27 cellular contexts compared by ENCODE assay signal in the genomic region with DNA sequence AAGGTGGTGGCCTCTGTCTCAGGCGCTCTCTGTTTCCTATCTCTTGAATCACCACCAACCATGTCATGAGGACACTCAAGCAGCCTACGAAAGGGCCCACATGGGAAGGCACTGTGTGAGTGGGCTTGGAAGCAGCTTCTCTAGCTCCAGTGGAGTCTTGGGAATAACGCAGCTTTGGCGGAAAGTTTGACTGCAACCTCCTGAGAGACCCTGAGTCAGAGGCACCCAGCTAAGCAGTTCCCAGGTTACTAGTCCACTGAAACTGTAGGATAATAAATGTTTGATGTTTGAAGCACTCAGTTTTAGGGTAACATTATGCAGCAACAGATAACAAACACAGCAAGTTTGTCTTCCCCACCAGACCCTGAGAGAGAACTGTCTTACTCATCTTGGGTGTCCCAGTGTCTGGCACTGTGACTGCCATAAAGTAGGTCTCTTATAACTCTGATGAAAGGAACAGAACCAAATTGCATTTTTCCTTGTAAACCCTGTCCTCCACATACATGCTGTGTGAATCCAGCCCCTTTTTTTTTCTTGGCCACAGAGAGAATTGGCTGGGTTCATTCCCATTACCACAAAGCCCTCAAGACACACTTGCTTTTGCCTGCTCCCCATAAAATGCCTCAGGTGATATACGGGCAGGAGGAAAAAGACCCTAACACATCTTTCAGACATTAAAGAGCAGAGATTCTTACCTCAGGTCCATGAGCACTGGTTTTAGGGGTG.
DNase-seq lines count a peak whose midpoint lies in the region; FAIRE-seq and TF ChIP-seq lines count a peak whose summit lies in the region.
"Had no signal": no experiment of that assay in that cellular context is flagged by ENCODE, and none has a peak within 500 bp of the region (broad histone marks: within the 10 kb centered on the region; RNA-seq: fewer than 3 reads in every experiment).

No MANE protein-coding gene starts in this region.

- intact Hi-C loops in kidney (cut with DNase I) (no loop called here), spleen (cut with DNase I; ENCODE audit: low total_unique reads) (no loop called here)

- no peak overlapping the region for H3K23ac ChIP-seq in H1 (ENCODE audit: insufficient read length)

- H4K5ac ChIP-seq in H1 (ENCODE audit: insufficient read length, low read depth, low read length), result no peak overlapping the region

- H3K36me3 ChIP-seq in ACC112 (ENCODE audit: insufficient read depth, low read length), result no peaks in the 10 kb centered on the region
- no peaks in the 10 kb centered on the region for H3K36me3 ChIP-seq in H1 (ENCODE audit: control insufficient read depth in 2 of 4, insufficient read depth in 4 of 4, low read length in 3 of 4)
- no peaks in the 10 kb centered on the region for H3K36me3 ChIP-seq in kidney (ENCODE audit: control insufficient read depth in 1 of 2, insufficient read depth in 2 of 2, low read length in 2 of 2)
- H3K36me3 ChIP-seq in spleen, result no peaks in the 10 kb centered on the region
- H3K36me3 ChIP-seq: gastrocnemius medialis, right lobe of liver had no signal

- no peak overlapping the region for H3K56ac ChIP-seq in H1 (replicated peaks; ENCODE audit: insufficient read length, low read depth, low read length)

- H3K79me2 ChIP-seq in ACC112 (ENCODE audit: control insufficient read depth, insufficient read depth, low read length, unreplicated experiment) (no peaks in the 10 kb centered on the region), H1 (ENCODE audit: control insufficient read depth in 1 of 2, insufficient read depth in 2 of 2, low read length in 2 of 2) (no peaks in the 10 kb centered on the region)

- no peak for TF ChIP-seq RAD21 in H1 (IDR thresholded peaks at IDR 0.05 in 1 of 2, conservative IDR thresholded peaks at IDR 0.05 in 1 of 2; ENCODE audit: low read depth in 2 of 2, low read length in 2 of 2)

- no peak overlapping the region for H2BK15ac ChIP-seq in H1 (ENCODE audit: low read length)

- no peak overlapping the region for H3K4me3 Mint-ChIP-seq in mesothelial cell of epicardium
- H3K4me3 Mint-ChIP-seq in activated CD4-positive, alpha-beta memory T cell treated with anti-CD3 and anti-CD28 coated beads, Interleukin-2, amount 10 ng/mL, durations not matched to agents 7 days and 5 days, result no peak overlapping the region
- H3K4me3 Mint-ChIP-seq: activated naive CD4-positive, alpha-beta T cell treated with anti-CD3 and anti-CD28 coated beads, Interleukin-2, amount 10 ng/mL, durations not matched to agents 7 days and 5 days; activated T-helper 1 cell treated with anti-CD3 and anti-CD28 coated beads, Interleukin-12 subunit alpha, Interleukin-12 subunit beta, Interleukin-2, Interleukin-4 antibody, amounts not matched to agents 30 ng/mL and 10 ng/mL and 1 ng/mL, durations not matched to agents 14 hours and 24 hours and 36 hours; central memory CD8-positive, alpha-beta T cell had no signal

- H2BK5ac ChIP-seq in H1 (ENCODE audit: low read depth, low read length), result no peak overlapping the region

- peaks cover 9% of the 10 kb centered on the region for H3K27me3 Mint-ChIP-seq in mesothelial cell of epicardium (ENCODE audit: low read depth)
- peaks cover 15% of the 10 kb centered on the region for H3K27me3 Mint-ChIP-seq in activated CD4-positive, alpha-beta memory T cell treated with anti-CD3 and anti-CD28 coated beads, Interleukin-2, amount 10 ng/mL, durations not matched to agents 7 days and 5 days

- TF ChIP-seq EP300 in H1 (IDR thresholded peaks at IDR 0.05; ENCODE audit: borderline replicate concordance in 1 of 2, low read depth in 2 of 2, low read length in 2 of 2), result no peak

- H3K4me3 ChIP-seq in ACC112 (ENCODE audit: low read depth, low read length) (no peak overlapping the region), H1 (ENCODE audit: extremely low read depth in 1 of 4, insufficient read depth in 2 of 4, low read depth in 3 of 4, low read length in 4 of 4) (no peak overlapping the region), kidney (ENCODE audit: low read length in 2 of 2) (no peak overlapping the region), spleen (no peak overlapping the region)
- H3K4me3 ChIP-seq: gastrocnemius medialis, right lobe of liver had no signal

- no peak overlapping the region for H4K91ac ChIP-seq in H1 (replicated peaks; ENCODE audit: insufficient read length, low read length)

- H3K79me1 ChIP-seq in H1 (ENCODE audit: low read depth, low read length), result no peaks in the 10 kb centered on the region

- H3K27me3 ChIP-seq in ACC112 (ENCODE audit: insufficient read depth, low read length), result no peaks in the 10 kb centered on the region
- no peaks in the 10 kb centered on the region for H3K27me3 ChIP-seq in H1 (replicated peaks in 1 of 4; ENCODE audit: control insufficient read depth in 3 of 4, extremely low read depth in 1 of 4, insufficient read depth in 3 of 4, low read length in 3 of 4)
- no peaks in the 10 kb centered on the region for H3K27me3 ChIP-seq in spleen (replicated peaks in 1 of 7)
- H3K27me3 ChIP-seq: gastrocnemius medialis, right lobe of liver had no signal

- peak overlapping the region; percentile 62 for H3K27ac ChIP-seq in ACC112 (ENCODE audit: low read depth, low read length)
- no peak overlapping the region for H3K27ac ChIP-seq in H1 (ENCODE audit: low read depth, low read length)
- H3K27ac ChIP-seq in kidney (ENCODE audit: low read depth in 2 of 2, low read length in 2 of 2), result no peak overlapping the region
- no peak overlapping the region for H3K27ac ChIP-seq in spleen
- H3K27ac ChIP-seq: gastrocnemius medialis, right lobe of liver had no signal

- H3K4me1 Mint-ChIP-seq in mesothelial cell of epicardium, result peaks cover 2% of the 10 kb centered on the region
- H3K4me1 Mint-ChIP-seq in activated CD4-positive, alpha-beta memory T cell treated with anti-CD3 and anti-CD28 coated beads, Interleukin-2, amount 10 ng/mL, durations not matched to agents 7 days and 5 days, result peaks cover 14% of the 10 kb centered on the region
- H3K4me1 Mint-ChIP-seq: activated naive CD4-positive, alpha-beta T cell treated with anti-CD3 and anti-CD28 coated beads, Interleukin-2, amount 10 ng/mL, durations not matched to agents 7 days and 5 days; central memory CD8-positive, alpha-beta T cell had no signal

- CTCF ChIA-PET in H1 (lab: Charles Lee; ENCODE audit: partially characterized antibody), result interaction anchor here (1.2 kb wide), 1 partner anchor 8 kb away, joined by 5 read pairs; no protein-coding TSS in a partner anchor
- CTCF ChIA-PET in activated CD4-positive, alpha-beta memory T cell treated with anti-CD3 and anti-CD28 coated beads, Interleukin-2, amount 10 ng/mL, durations not matched to agents 7 days and 5 days (lab: Charles Lee), result no interaction called here

- no peak overlapping the region for H2BK12ac ChIP-seq in H1 (ENCODE audit: low read depth, low read length)

- H2AFZ ChIP-seq in ACC112 (ENCODE audit: low read length, unreplicated experiment) (peak overlapping the region; percentile 48), H1 (ENCODE audit: low read length) (peak overlapping the region; percentile 61; the same call in 1 of the 2 replicates)

- H3K4me1 ChIP-seq in ACC112 (ENCODE audit: control insufficient read depth, insufficient read depth, low read length, unreplicated experiment) (peaks cover 27% of the 10 kb centered on the region), H1 (replicated peaks in 1 of 4; ENCODE audit: control insufficient read depth in 3 of 4, insufficient read depth in 4 of 4, low read length in 3 of 4) (no peaks in the 10 kb centered on the region), kidney (ENCODE audit: control insufficient read depth in 1 of 2, insufficient read depth in 1 of 2, low read depth in 1 of 2, low read length in 2 of 2) (no peaks in the 10 kb centered on the region), spleen (peaks cover 0 to 11% (median 0%) of the 10 kb centered on the region in 6 donors)

- H3K23me2 ChIP-seq in H1 (ENCODE audit: low read depth, low read length), result no peaks in the 10 kb centered on the region; the same call in 1 of the 2 replicates

- no peak for FAIRE-seq in H1 (lab: Jason Lieb, UNC)
- FAIRE-seq in kidney (lab: Jason Lieb, UNC), result no peak
- FAIRE-seq: A204.1, RCC 7860 had no signal

- H2AK5ac ChIP-seq in H1 (ENCODE audit: low read depth, low read length), result no peak overlapping the region

- H3K9me3 Mint-ChIP-seq in mesothelial cell of epicardium, result no peaks in the 10 kb centered on the region
- H3K9me3 Mint-ChIP-seq in activated CD4-positive, alpha-beta memory T cell treated with anti-CD3 and anti-CD28 coated beads, Interleukin-2, amount 10 ng/mL, durations not matched to agents 7 days and 5 days, result no peaks in the 10 kb centered on the region
- H3K9me3 Mint-ChIP-seq: activated naive CD4-positive, alpha-beta T cell treated with anti-CD3 and anti-CD28 coated beads, Interleukin-2, amount 10 ng/mL, durations not matched to agents 7 days and 5 days; activated T-helper 1 cell treated with anti-CD3 and anti-CD28 coated beads, Interleukin-12 subunit alpha, Interleukin-12 subunit beta, Interleukin-2, Interleukin-4 antibody, amounts not matched to agents 30 ng/mL and 10 ng/mL and 1 ng/mL, durations not matched to agents 14 hours and 24 hours and 36 hours; central memory CD8-positive, alpha-beta T cell had no signal

- H4K8ac ChIP-seq in H1 (ENCODE audit: extremely low read depth, insufficient read depth, low read length), result no peak overlapping the region

- POLR2A ChIA-PET in H1 (lab: Charles Lee; ENCODE audit: partially characterized antibody), result no interaction called here
- POLR2A ChIA-PET in activated CD4-positive, alpha-beta memory T cell treated with anti-CD3 and anti-CD28 coated beads, Interleukin-2, amount 10 ng/mL, durations not matched to agents 7 days and 5 days (lab: Charles Lee), result no interaction called here

- 96% methylated on average over 5 of the region's 5 CpGs; no CpG with 5 or more reads in 1 of the 2 experiments for WGBS in H1 (ENCODE audit: extremely low coverage in 1 of 2, insufficient coverage in 1 of 2, insufficient read length in 1 of 2, insufficient replicate concordance in 2 of 2, low coverage in 1 of 2, low lambda C conversion rate in 2 of 2, missing lambda C conversion rate in 1 of 2), 2 experiments
- 87 to 96% (median 90%) methylated on average over 5 of the region's 5 CpGs for WGBS in spleen, 5 donors

- no peak overlapping the region for H3K4ac ChIP-seq in H1 (replicated peaks; ENCODE audit: insufficient read length, low read depth, low read length)

- no peaks in the 10 kb centered on the region for H3K36me3 Mint-ChIP-seq in mesothelial cell of epicardium
- H3K36me3 Mint-ChIP-seq in activated CD4-positive, alpha-beta memory T cell treated with anti-CD3 and anti-CD28 coated beads, Interleukin-2, amount 10 ng/mL, durations not matched to agents 7 days and 5 days (ENCODE audit: low read depth), result no peaks in the 10 kb centered on the region
- H3K36me3 Mint-ChIP-seq: activated naive CD4-positive, alpha-beta T cell treated with anti-CD3 and anti-CD28 coated beads, Interleukin-2, amount 10 ng/mL, durations not matched to agents 7 days and 5 days had no signal

- H3K9ac ChIP-seq in H1 (replicated peaks in 1 of 4; ENCODE audit: extremely low read depth in 1 of 4, low read depth in 3 of 4, low read length in 3 of 4) (no peak overlapping the region), kidney (ENCODE audit: low read length in 2 of 2) (no peak overlapping the region)

- H2BK20ac ChIP-seq in H1 (ENCODE audit: low read length), result no peak overlapping the region

- no peak for TF ChIP-seq POLR2A in H1 (IDR thresholded peaks at IDR 0.05; ENCODE audit: control extremely low read depth in 1 of 2, low read depth in 2 of 2, low read length in 2 of 2)
- TF ChIP-seq POLR2A in spleen (IDR thresholded peaks at IDR 0.05), result no peak

- H3K4me2 ChIP-seq in H1 (ENCODE audit: insufficient read depth in 1 of 2, low read depth in 2 of 2, low read length in 2 of 2), result no peak overlapping the region

- H3K18ac ChIP-seq in H1 (ENCODE audit: extremely low read depth, low read length), result no peak overlapping the region

- no peak overlapping the region for H2BK120ac ChIP-seq in H1 (replicated peaks; ENCODE audit: low read depth, low read length)

- H3K9me3 ChIP-seq in H1 (ENCODE audit: insufficient read depth in 2 of 2, low read depth in 1 of 2, low read length in 1 of 2) (no peaks in the 10 kb centered on the region), kidney (ENCODE audit: control insufficient read depth in 1 of 2, low read length in 2 of 2) (no peaks in the 10 kb centered on the region), spleen (no peaks in the 10 kb centered on the region)
- H3K9me3 ChIP-seq: gastrocnemius medialis, right lobe of liver had no signal

- H3K14ac ChIP-seq in H1 (ENCODE audit: insufficient read length), result no peak overlapping the region

- H3K27ac Mint-ChIP-seq in mesothelial cell of epicardium, result peak overlapping the region; percentile 6
- H3K27ac Mint-ChIP-seq in activated CD4-positive, alpha-beta memory T cell treated with anti-CD3 and anti-CD28 coated beads, Interleukin-2, amount 10 ng/mL, durations not matched to agents 7 days and 5 days, result no peak overlapping the region
- H3K27ac Mint-ChIP-seq: activated T-helper 1 cell treated with anti-CD3 and anti-CD28 coated beads, Interleukin-12 subunit alpha, Interleukin-12 subunit beta, Interleukin-2, Interleukin-4 antibody, amounts not matched to agents 30 ng/mL and 10 ng/mL and 1 ng/mL, durations not matched to agents 14 hours and 24 hours and 36 hours had no signal

- DNase-seq in RPMI7951 (ENCODE audit: low read depth) (peak; percentile 66), H1 (ENCODE audit: low read depth in 1 of 2, low spot score in 2 of 2) (no peak), mesothelial cell of epicardium (ENCODE audit: low spot score in 2 of 2, unreplicated experiment in 2 of 2) (no peak), kidney (no peak), globus pallidus (ENCODE audit: low spot score) (no peak), spleen (no peak)
- no peak for DNase-seq in activated CD4-positive, alpha-beta memory T cell treated with anti-CD3 and anti-CD28 coated beads, Interleukin-2, amount 10 ng/mL, durations not matched to agents 7 days and 5 days
- DNase-seq: activated CD4-positive, alpha-beta T cell treated with anti-CD3 and anti-CD28 coated beads for 48 hours; activated naive CD4-positive, alpha-beta T cell treated with anti-CD3 and anti-CD28 coated beads, Interleukin-2, amount 10 ng/mL, durations not matched to agents 7 days and 5 days; anterior cingulate cortex; GF-D8; H7; hypothalamus; Kasumi-1; left ventricle myocardium superior; NCI-H1694 treated with DMSO at 0.1 percent for 48 hours; NCI-H2171 treated with DMSO at 0.1 percent for 48 hours; NCI-H526; right lobe of liver; substantia nigra; T-helper 2 cell had no signal

- TF ChIP-seq CTCF in H1 (IDR thresholded peaks at IDR 0.05; ENCODE audit: control extremely low read depth in 1 of 3, insufficient read depth in 1 of 3, low read depth in 1 of 3, low read length in 3 of 3), result no peak
- no peak for TF ChIP-seq CTCF in mesothelial cell of epicardium (IDR thresholded peaks at IDR 0.05; ENCODE audit: unreplicated experiment)
- TF ChIP-seq CTCF in kidney (IDR thresholded peaks at IDR 0.05; ENCODE audit: borderline replicate concordance, extremely low read depth, insufficient read depth), result no peak
- TF ChIP-seq CTCF in spleen (IDR thresholded peaks at IDR 0.05 in 8 of 11, conservative IDR thresholded peaks at IDR 0.05 in 3 of 11), result no peak

- no peaks in the 10 kb centered on the region for H4K20me1 ChIP-seq in H1 (replicated peaks in 1 of 2; ENCODE audit: control insufficient read depth in 1 of 2, insufficient read depth in 2 of 2, low read length in 2 of 2)
